8 cellular contexts compared by ENCODE assay signal in the genomic region with DNA sequence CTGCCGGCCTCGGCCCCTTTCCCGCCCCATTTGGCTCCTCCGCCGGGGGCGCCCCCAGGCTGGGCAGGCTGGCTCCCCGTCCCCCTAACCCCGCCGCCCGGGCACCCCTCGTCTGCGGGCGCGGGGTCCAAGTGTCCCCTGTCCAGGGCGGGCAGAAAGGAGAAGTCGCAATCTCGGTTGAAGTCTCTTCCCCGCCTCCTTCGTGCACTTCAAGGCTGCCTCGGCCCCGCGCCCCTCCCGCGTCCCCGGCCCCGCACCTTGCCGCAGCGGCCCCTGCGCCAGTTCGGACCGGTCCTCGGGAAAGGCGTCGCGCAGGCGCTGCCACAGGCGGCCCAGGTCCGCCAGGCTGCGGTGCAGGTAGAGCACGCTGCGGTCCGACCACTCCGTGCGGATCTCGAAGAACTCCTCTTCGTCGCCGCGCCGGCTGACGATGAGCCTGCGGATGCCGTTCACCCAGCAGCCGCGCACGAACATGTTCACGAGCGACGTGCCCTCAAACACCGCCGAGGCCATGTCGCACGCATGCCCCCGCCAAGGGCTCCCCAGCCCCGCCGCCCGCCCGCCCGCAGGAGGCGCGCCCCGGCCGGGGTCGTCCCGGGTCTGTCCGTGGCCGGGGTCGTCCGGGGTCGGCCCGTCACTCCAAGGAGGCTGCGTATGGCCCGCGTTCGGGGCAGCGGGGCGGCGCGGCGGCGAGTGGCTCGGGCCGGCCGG. TPM values are rescaled to one million over a fixed set of nuclear protein-coding genes. Genes with fewer than 3 reads are reported as not detected.
DNase-seq lines count a peak whose midpoint lies in the region; ATAC-seq and TF ChIP-seq lines count a peak whose summit lies in the region.

A gene with protein sequence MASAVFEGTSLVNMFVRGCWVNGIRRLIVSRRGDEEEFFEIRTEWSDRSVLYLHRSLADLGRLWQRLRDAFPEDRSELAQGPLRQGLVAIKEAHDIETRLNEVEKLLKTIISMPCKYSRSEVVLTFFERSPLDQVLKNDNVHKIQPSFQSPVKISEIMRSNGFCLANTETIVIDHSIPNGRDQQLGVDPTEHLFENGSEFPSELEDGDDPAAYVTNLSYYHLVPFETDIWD (minus strand): TSS at position 695 of the 711 bp plus-strand sequence. CDS start 182 bp downstream, at position 513.

- H3K9me3 ChIP-seq in cardiac muscle cell (ENCODE audit: low read depth) = no peaks in the 10 kb centered on the region
- H3K9me3 ChIP-seq in trophoblast cell (ENCODE audit: insufficient read depth, low read depth, low read length) = no peaks in the 10 kb centered on the region

- H4K12ac ChIP-seq in trophoblast cell (ENCODE audit: low read depth, low read length) = peak within 1 kb of the TSS; percentile 90

- H3K9ac ChIP-seq in trophoblast cell (ENCODE audit: low read length) = peak within 1 kb of the TSS; percentile 86

- peak within 1 kb of the TSS; percentile 98 for H3K14ac ChIP-seq in trophoblast cell (ENCODE audit: low read length)

- peak within 1 kb of the TSS; percentile 84 for H2BK120ac ChIP-seq in trophoblast cell (ENCODE audit: insufficient read depth, low read length, poor library complexity)

- H2AFZ ChIP-seq in trophoblast cell (ENCODE audit: insufficient read depth, low read length, poor library complexity) = peak within 1 kb of the TSS; percentile 82

- H3K27ac ChIP-seq in cardiac muscle cell = peak within 1 kb of the TSS; percentile 63
- peak within 1 kb of the TSS; percentile 96 for H3K27ac ChIP-seq in trophoblast cell (ENCODE audit: low read depth, low read length)

- peak; percentile 18 for ATAC-seq in HG03521 (IDR thresholded peaks at IDR 0.05; ENCODE audit: unreplicated experiment)
- ATAC-seq in HG03469 (IDR thresholded peaks at IDR 0.05; ENCODE audit: unreplicated experiment) = no peak

- peak within 1 kb of the TSS; percentile 87 for H4K91ac ChIP-seq in trophoblast cell (ENCODE audit: low read depth, low read length)

- no peak for TF ChIP-seq CTCF in cardiac muscle cell (IDR thresholded peaks at IDR 0.05; ENCODE audit: low read depth, low read length)

- peak within 1 kb of the TSS; percentile 85 for H3K18ac ChIP-seq in trophoblast cell (ENCODE audit: low read length)

- peaks cover 25% of the 10 kb centered on the region for H3K79me1 ChIP-seq in trophoblast cell (ENCODE audit: low read length)

- peaks cover 17% of the 10 kb centered on the region for H3K79me2 ChIP-seq in trophoblast cell (ENCODE audit: control insufficient read depth, insufficient read depth, low read length, poor library complexity)

- DNase-seq in activated T-cell treated with anti-CD3 and anti-CD28 coated beads, Interleukin-2, amount 50 U/mL, for 1 hour = peak; percentile 54
- no peak for DNase-seq in activated T-cell treated with anti-CD3 and anti-CD28 coated beads for 4 hours
- DNase-seq in activated naive CD4-positive, alpha-beta T cell treated with Interleukin-2 at 50 U/mL for 16 hours = peak; percentile 40
- DNase-seq in cardiac muscle cell (ENCODE audit: low read depth in 1 of 2, low spot score in 1 of 2) = peak; percentile 29 to 38
- DNase-seq in trophoblast cell = peak in 1 of 2 donors; percentile 48
- DNase-seq in epidermal melanocyte (ENCODE audit: insufficient read length, low spot score) = no peak

- H3K4me2 ChIP-seq in trophoblast cell (ENCODE audit: low read length) = peak within 1 kb of the TSS; percentile 73

- peak within 1 kb of the TSS; percentile 76 for H2BK12ac ChIP-seq in trophoblast cell (ENCODE audit: low read length)

- H3K4me1 ChIP-seq in cardiac muscle cell (ENCODE audit: low read depth) (peaks cover 8% of the 10 kb centered on the region), trophoblast cell (ENCODE audit: control insufficient read depth in 1 of 2, insufficient read depth in 2 of 2, low read length in 2 of 2) (peaks cover 3 to 25% of the 10 kb centered on the region in 2 experiments)

- H2BK5ac ChIP-seq in trophoblast cell (ENCODE audit: low read depth, low read length, poor library complexity) = peak within 1 kb of the TSS; percentile 85

- peak within 1 kb of the TSS; percentile 81 for H3K4ac ChIP-seq in trophoblast cell (ENCODE audit: low read depth, low read length)

- H3K36me3 ChIP-seq in cardiac muscle cell (no peaks in the 10 kb centered on the region), trophoblast cell (ENCODE audit: control insufficient read depth in 1 of 2, insufficient read depth in 2 of 2, low read length in 2 of 2) (peaks cover 5% of the 10 kb centered on the region in 2 experiments)

- no peak within 1 kb of the TSS for H3K23ac ChIP-seq in trophoblast cell (ENCODE audit: low read length)

- H3K27me3 ChIP-seq in cardiac muscle cell (peaks cover 9% of the 10 kb centered on the region), trophoblast cell (ENCODE audit: insufficient read depth, low read length) (no peaks in the 10 kb centered on the region)

- H3K4me3 ChIP-seq in cardiac muscle cell (peak within 1 kb of the TSS; percentile 52), trophoblast cell (ENCODE audit: low read depth, low read length) (peak within 1 kb of the TSS; percentile 95)

- peak within 1 kb of the TSS; percentile 94 for H4K8ac ChIP-seq in trophoblast cell (ENCODE audit: low read depth, low read length)

- H2AK5ac ChIP-seq in trophoblast cell (ENCODE audit: low read length) = peak within 1 kb of the TSS; percentile 60

- WGBS in trophoblast cell (ENCODE audit: extremely low coverage, insufficient coverage, insufficient read length) = no CpG with 5 or more reads among the region's 94 CpGs

RNA-seq across cellular contexts. Expression of the gene that starts here (rescaled TPM):
- 11.8 and 16.1 TPM in 2 replicates for total RNA-seq in cardiac muscle cell
- 11.4 and 12.3 TPM in 2 replicates for polyA plus RNA-seq in cardiac muscle cell
- polyA plus RNA-seq in trophoblast cell (2013) = 57.9 and 59.3 TPM in 2 replicates

Comparison
In these comparisons a context has a peak if more than half of its experiments do, and no peak if none do; other contexts are left out.
1. DNase-seq: peak in activated T-cell treated with anti-CD3 and anti-CD28 coated beads, Interleukin-2, amount 50 U/mL, for 1 hour (single experiment), activated naive CD4-positive, alpha-beta T cell treated with Interleukin-2 at 50 U/mL for 16 hours (single experiment) and cardiac muscle cell (2 of 2); none in activated T-cell treated with anti-CD3 and anti-CD28 coated beads for 4 hours (single experiment) and epidermal melanocyte (single experiment).